ENCODE assay signal across 23 cellular contexts in genomic region chr1:94239796-94240195, GRCh38. TPM values are rescaled to one million over a fixed set of nuclear protein-coding genes. Genes with fewer than 3 reads are reported as not detected.
DNase-seq lines count a peak whose midpoint lies in the region; ATAC-seq and TF ChIP-seq lines count a peak whose summit lies in the region.
"Had no signal": no experiment of that assay in that cellular context is flagged by ENCODE, and none has a peak within 500 bp of the region (broad histone marks: within the 10 kb centered on the region; RNA-seq: fewer than 3 reads in every experiment).

No MANE protein-coding gene starts in this region.

- H3K4me1 Mint-ChIP-seq in Caco-2 (ENCODE audit: low read depth, unreplicated experiment) (peaks cover 36% of the 10 kb centered on the region), endodermal cell (peaks cover 38% of the 10 kb centered on the region)
- peaks cover 6% of the 10 kb centered on the region for H3K4me1 Mint-ChIP-seq in activated CD8-positive, alpha-beta memory T cell treated with anti-CD3 and anti-CD28 coated beads, Interleukin-2, amount 10 ng/mL, durations not matched to agents 7 days and 5 days

- H3K14ac ChIP-seq in IMR-90 (replicated peaks; ENCODE audit: low read depth, low read length): no peak overlapping the region

- CTCF ChIA-PET in Caco-2 (lab: Charles Lee) (interaction anchor here (1.7 kb wide), 1 partner anchor 194 kb away, joined by 5 read pairs; no protein-coding TSS in a partner anchor), IMR-90 (lab: Yijun Ruan, JAX) (interaction anchor here (0.9 kb wide), 1 partner anchor 96 kb away, joined by 3 read pairs; no protein-coding TSS in a partner anchor)
- CTCF ChIA-PET in activated CD8-positive, alpha-beta memory T cell treated with anti-CD3 and anti-CD28 coated beads, Interleukin-2, amount 10 ng/mL, durations not matched to agents 7 days and 5 days (lab: Charles Lee): no interaction called here

- H3K9me3 ChIP-seq in Caco-2: no peaks in the 10 kb centered on the region
- no peaks in the 10 kb centered on the region for H3K9me3 ChIP-seq in IMR-90 (ENCODE audit: control insufficient read depth, insufficient read depth, low read length)
- peaks cover 26% of the 10 kb centered on the region for H3K9me3 ChIP-seq in endodermal cell (ENCODE audit: control insufficient read depth, low read length)
- peaks cover 31% of the 10 kb centered on the region for H3K9me3 ChIP-seq in MG63
- H3K9me3 ChIP-seq in adrenal gland (replicated peaks in 1 of 3): peaks cover 0 to 16% (median 14%) of the 10 kb centered on the region in 3 donors
- H3K9me3 ChIP-seq: upper lobe of right lung had no signal

- no peak for TF ChIP-seq POLR2A in IMR-90 (IDR thresholded peaks at IDR 0.05; ENCODE audit: low read depth, low read length)
- TF ChIP-seq POLR2A in adrenal gland (IDR thresholded peaks at IDR 0.05): no peak
- no peak for TF ChIP-seq POLR2A in erythroblast (IDR thresholded peaks at IDR 0.05; ENCODE audit: low read length)

- DNase-seq in Caco-2: no peak
- peak; percentile 41 for DNase-seq in IMR-90
- DNase-seq in endodermal cell: no peak
- peak; percentile 76 for DNase-seq in kidney tubule cell (ENCODE audit: low spot score)
- no peak for DNase-seq in MG63
- DNase-seq in adrenal gland: no peak
- DNase-seq in activated CD8-positive, alpha-beta memory T cell treated with anti-CD3 and anti-CD28 coated beads, Interleukin-2, amount 10 ng/mL, durations not matched to agents 7 days and 5 days: no peak
- DNase-seq in erythroblast (lab: John Stamatoyannopoulos, UW): no peak
- DNase-seq: ACHN; activated CD4-positive, alpha-beta T cell treated with anti-CD3 and anti-CD28 coated beads, Interleukin-2, amount 50 U/mL, for 48 hours; activated naive CD8-positive, alpha-beta T cell treated with anti-CD3 and anti-CD28 coated beads for 36 hours; DMS79 treated with DMSO at 0.1 percent for 48 hours; effector CD8-positive, alpha-beta T cell; left colon; NCI-H1092; NCI-H1930; NCI-H226; NCI-H748 treated with DMSO at 0.1 percent for 48 hours; Right ventricle myocardium superior; upper lobe of right lung had no signal

- no peak overlapping the region for H3K4me3 Mint-ChIP-seq in Caco-2 (ENCODE audit: unreplicated experiment)
- no peak overlapping the region for H3K4me3 Mint-ChIP-seq in endodermal cell
- H3K4me3 Mint-ChIP-seq in activated CD8-positive, alpha-beta memory T cell treated with anti-CD3 and anti-CD28 coated beads, Interleukin-2, amount 10 ng/mL, durations not matched to agents 7 days and 5 days: no peak overlapping the region
- H3K4me3 Mint-ChIP-seq: activated naive CD8-positive, alpha-beta T cell treated with anti-CD3 and anti-CD28 coated beads for 36 hours had no signal

- no peak overlapping the region for H3K27ac ChIP-seq in IMR-90 (ENCODE audit: insufficient read depth, low read length)
- H3K27ac ChIP-seq in endodermal cell (ENCODE audit: low read depth, low read length): no peak overlapping the region
- H3K27ac ChIP-seq in adrenal gland: no peak overlapping the region
- H3K27ac ChIP-seq: neutrophil, skin epidermis, upper lobe of right lung had no signal

- H4K91ac ChIP-seq in IMR-90 (ENCODE audit: insufficient read depth, low read depth, low read length): no peak overlapping the region

- H2AK9ac ChIP-seq in IMR-90 (replicated peaks; ENCODE audit: low read depth, low read length, poor library complexity): no peak overlapping the region

- no peak overlapping the region for H3K18ac ChIP-seq in IMR-90 (ENCODE audit: low read depth, low read length)

- H3K4me2 ChIP-seq in IMR-90 (ENCODE audit: low read depth, low read length): no peak overlapping the region

- TF ChIP-seq CTCF in Caco-2 (IDR thresholded peaks at IDR 0.05; ENCODE audit: insufficient read depth in 1 of 2, low read depth in 1 of 2, low read length in 1 of 2, severe bottlenecking in 1 of 2, unreplicated experiment in 1 of 2) (no peak), IMR-90 (conservative IDR thresholded peaks at IDR 0.05; ENCODE audit: low read depth, low read length) (no peak), endodermal cell (conservative IDR thresholded peaks at IDR 0.05) (no peak), adrenal gland (IDR thresholded peaks at IDR 0.05) (no peak)

- H3K56ac ChIP-seq in IMR-90 (ENCODE audit: extremely low read depth, insufficient read depth, low read length): no peak overlapping the region

- peak overlapping the region; percentile 15 for H2BK5ac ChIP-seq in IMR-90 (ENCODE audit: low read depth, low read length, poor library complexity, severe bottlenecking)

- peak overlapping the region; percentile 1 for H3K27ac Mint-ChIP-seq in Caco-2 (ENCODE audit: unreplicated experiment)
- peak overlapping the region; percentile 12 for H3K27ac Mint-ChIP-seq in endodermal cell
- H3K27ac Mint-ChIP-seq in activated CD8-positive, alpha-beta memory T cell treated with anti-CD3 and anti-CD28 coated beads, Interleukin-2, amount 10 ng/mL, durations not matched to agents 7 days and 5 days: no peak overlapping the region
- H3K27ac Mint-ChIP-seq: activated naive CD8-positive, alpha-beta T cell treated with anti-CD3 and anti-CD28 coated beads for 36 hours had no signal

- H3K27me3 ChIP-seq in Caco-2 (replicated peaks; ENCODE audit: control insufficient read depth, insufficient read depth, low read length) (no peaks in the 10 kb centered on the region), IMR-90 (ENCODE audit: control insufficient read depth, insufficient read depth, low read length) (no peaks in the 10 kb centered on the region; the same call in 1 of the 2 replicates), endodermal cell (ENCODE audit: control insufficient read depth, insufficient read depth, low read length, poor library complexity, severe bottlenecking) (no peaks in the 10 kb centered on the region), MG63 (no peaks in the 10 kb centered on the region), adrenal gland (peaks cover 20% of the 10 kb centered on the region)
- H3K27me3 ChIP-seq: upper lobe of right lung had no signal

- in situ Hi-C loops in IMR-90 (cut with MboI; ENCODE audit: low sequenced_read_pairs): loop anchor here (5.0 to 10.0 kb wide), 2 partner anchors 88 to 175 kb away; no protein-coding TSS in a partner anchor

- ATAC-seq in IMR-90 (ENCODE audit: low read depth): no peak
- no peak for ATAC-seq in activated CD8-positive, alpha-beta memory T cell treated with anti-CD3 and anti-CD28 coated beads, Interleukin-2, amount 10 ng/mL, durations not matched to agents 7 days and 5 days
- ATAC-seq: GM12878, left colon, upper lobe of right lung had no signal

- H3K36me3 ChIP-seq in Caco-2 (ENCODE audit: control insufficient read depth, insufficient read depth, low read length): no peaks in the 10 kb centered on the region
- H3K36me3 ChIP-seq in IMR-90 (ENCODE audit: control insufficient read depth, insufficient read depth, low read length): no peaks in the 10 kb centered on the region
- no peaks in the 10 kb centered on the region for H3K36me3 ChIP-seq in endodermal cell (ENCODE audit: control insufficient read depth, insufficient read depth, low read length)
- H3K36me3 ChIP-seq in MG63: peaks cover 57% of the 10 kb centered on the region
- no peaks in the 10 kb centered on the region for H3K36me3 ChIP-seq in adrenal gland (replicated peaks in 1 of 2)
- H3K36me3 ChIP-seq: neutrophil, upper lobe of right lung had no signal

- H3K27me3 Mint-ChIP-seq in Caco-2 (ENCODE audit: insufficient read depth, unreplicated experiment) (no peaks in the 10 kb centered on the region), endodermal cell (ENCODE audit: insufficient read depth) (no peaks in the 10 kb centered on the region)
- H3K27me3 Mint-ChIP-seq in activated CD8-positive, alpha-beta memory T cell treated with anti-CD3 and anti-CD28 coated beads, Interleukin-2, amount 10 ng/mL, durations not matched to agents 7 days and 5 days: peaks cover 81% of the 10 kb centered on the region

- H2AK5ac ChIP-seq in IMR-90 (ENCODE audit: low read depth, low read length): peak overlapping the region; percentile 51; the same call in 1 of the 2 replicates

- H4K8ac ChIP-seq in IMR-90 (ENCODE audit: low read depth in 2 of 2, low read length in 2 of 2): no peak overlapping the region

- no TSS peak for BruUV-seq in Caco-2 (replicated peaks; lab: Mats Ljungman, UMichigan)
- no TSS peak for BruUV-seq in IMR-90 (replicated peaks; lab: Mats Ljungman, UMichigan)

- intact Hi-C loops in Caco-2 (cut with micrococcal nuclease; ENCODE audit: unreplicated experiment): loop anchor here (1.0 kb wide), 2 partner anchors 178 to 194 kb away; no protein-coding TSS in a partner anchor
- intact Hi-C loops in IMR-90 (cut with micrococcal nuclease): loop anchor here (5.0 to 10.0 kb wide), 2 partner anchors 192 to 335 kb away; partner anchors contain the start of gene GCLM
- intact Hi-C loops in adrenal gland (cut with DNase I): no loop called here

- dilution Hi-C loops in IMR-90 (cut with HindIII; ENCODE audit: low sequenced_read_pairs, unreplicated experiment): no loop called here

- H2BK20ac ChIP-seq in IMR-90 (ENCODE audit: low read depth, low read length): no peak overlapping the region

- H3K4me3 ChIP-seq in Caco-2 (ENCODE audit: low read depth, low read length): no peak overlapping the region
- H3K4me3 ChIP-seq in IMR-90 (ENCODE audit: insufficient read depth, low read depth, low read length): no peak overlapping the region
- no peak overlapping the region for H3K4me3 ChIP-seq in endodermal cell (ENCODE audit: low read length)
- no peak overlapping the region for H3K4me3 ChIP-seq in MG63
- no peak overlapping the region for H3K4me3 ChIP-seq in adrenal gland
- H3K4me3 ChIP-seq: GM12878, skin epidermis, upper lobe of right lung had no signal

- H2BK15ac ChIP-seq in IMR-90 (ENCODE audit: low read depth, low read length): no peak overlapping the region

- no peak for TF ChIP-seq RAD21 in IMR-90 (IDR thresholded peaks at IDR 0.05; ENCODE audit: low read length)

- POLR2A ChIA-PET in Caco-2 (lab: Charles Lee): no interaction called here
- POLR2A ChIA-PET in IMR-90 (lab: Charles Lee; ENCODE audit: unreplicated experiment): no interaction called here

- no peaks in the 10 kb centered on the region for H4K20me1 ChIP-seq in IMR-90 (ENCODE audit: insufficient read depth, low read length)

- H3K4ac ChIP-seq in IMR-90 (ENCODE audit: low read depth, low read length): no peak overlapping the region

- no peak overlapping the region for H4K5ac ChIP-seq in IMR-90 (ENCODE audit: low read depth, low read length)

- H3K36me3 Mint-ChIP-seq in Caco-2 (ENCODE audit: insufficient read depth, unreplicated experiment): peaks cover 20% of the 10 kb centered on the region
- peaks cover 11% of the 10 kb centered on the region for H3K36me3 Mint-ChIP-seq in endodermal cell (ENCODE audit: low read depth)
- H3K36me3 Mint-ChIP-seq in activated CD8-positive, alpha-beta memory T cell treated with anti-CD3 and anti-CD28 coated beads, Interleukin-2, amount 10 ng/mL, durations not matched to agents 7 days and 5 days: peaks cover 3% of the 10 kb centered on the region

- no peak overlapping the region for H2AFZ ChIP-seq in IMR-90 (replicated peaks; ENCODE audit: low read length, poor library complexity)

- H3K9ac ChIP-seq in IMR-90 (ENCODE audit: low read depth, low read length): no peak overlapping the region
- H3K9ac ChIP-seq in endodermal cell (ENCODE audit: extremely low read depth, low read length, poor library complexity, severe bottlenecking): no peak overlapping the region

- peak overlapping the region; percentile 16; the same call in 1 of the 2 replicates for H3K23ac ChIP-seq in IMR-90 (ENCODE audit: low read depth, low read length)

- H3K9me1 ChIP-seq in IMR-90 (ENCODE audit: insufficient read depth, low read length): no peaks in the 10 kb centered on the region

- no peak overlapping the region for H2BK120ac ChIP-seq in IMR-90 (ENCODE audit: low read depth, low read length)

- H3K9me3 Mint-ChIP-seq in Caco-2 (ENCODE audit: unreplicated experiment) (no peaks in the 10 kb centered on the region), endodermal cell (peaks cover 26% of the 10 kb centered on the region)
- peaks cover 2% of the 10 kb centered on the region for H3K9me3 Mint-ChIP-seq in activated CD8-positive, alpha-beta memory T cell treated with anti-CD3 and anti-CD28 coated beads, Interleukin-2, amount 10 ng/mL, durations not matched to agents 7 days and 5 days (ENCODE audit: low read depth)

- H3K79me1 ChIP-seq in IMR-90 (ENCODE audit: low read depth in 1 of 2, low read length in 2 of 2): peaks cover 8 to 26% of the 10 kb centered on the region in 2 experiments; a peak in 3 of 4 replicates

- H3K4me1 ChIP-seq in Caco-2 (peaks cover 30% of the 10 kb centered on the region), IMR-90 (ENCODE audit: control insufficient read depth, insufficient read depth, low read length) (peaks cover 1% of the 10 kb centered on the region; the same call in 1 of the 2 replicates), endodermal cell (ENCODE audit: control insufficient read depth, insufficient read depth, low read length) (peaks cover 3% of the 10 kb centered on the region), adrenal gland (replicated peaks in 1 of 2) (peaks cover 0 to 6% of the 10 kb centered on the region in 2 donors)

RNA-seq across cellular contexts. Expression of gene ARHGAP29, which starts 2.4 kb away (rescaled TPM):
- total RNA-seq in Caco-2 (2022) (30.3 and 31.4 TPM in 2 replicates), IMR-90 (2012; rRNA removed) (30.3 and 45.3 TPM in 2 replicates), endodermal cell (10 to 100 TPM; 31.5 to 38.9 TPM), adrenal gland (10 to 100 TPM in 6 of 8 donors, 1 to 10 TPM in 2; 7.7 to 16.7 (median 11.1) TPM)
- polyA plus RNA-seq in IMR-90 (2012; rRNA removed) (15.9 and 19.1 TPM in 2 replicates), adrenal gland (1 to 10 TPM; 5.3 to 7.2 (median 6.2) TPM)
- 3.7 and 4.2 TPM in 2 replicates for polyA plus RNA-seq in IMR-90 (2012; cell fraction: cytosol; rRNA removed)
- polyA plus RNA-seq in IMR-90 (2012; cell fraction: nucleus; rRNA removed; ENCODE audit: low replicate concordance): 8.5 and 39.9 TPM in 2 replicates
- 9.4 TPM for polyA plus RNA-seq in endodermal cell (2013, experiment 1 of 2)
- polyA plus RNA-seq in endodermal cell (2013, experiment 2 of 2): 11.8 TPM
- total RNA-seq in MG63 (2014; rRNA removed; shearing (Covaris generic); ENCODE audit: low replicate concordance): 45.7 and 78.4 TPM in 2 replicates
- not detected for total RNA-seq in activated CD8-positive, alpha-beta memory T cell treated with anti-CD3 and anti-CD28 coated beads, Interleukin-2, amount 10 ng/mL, durations not matched to agents 7 days and 5 days
- total RNA-seq: activated naive CD8-positive, alpha-beta T cell treated with anti-CD3 and anti-CD28 coated beads for 36 hours had no signal

Comparison
In these comparisons a context has a peak if more than half of its experiments do, and no peak if none do; other contexts are left out.
1. DNase-seq: peak in IMR-90 (single experiment) and kidney tubule cell (single experiment); none in Caco-2 (0 of 2), endodermal cell (single experiment), MG63 (single experiment), adrenal gland (0 of 7), activated CD8-positive, alpha-beta memory T cell treated with anti-CD3 and anti-CD28 coated beads, Interleukin-2, amount 10 ng/mL, durations not matched to agents 7 days and 5 days (single experiment) and erythroblast (0 of 2).
2. RNA of gene ARHGAP29, which starts 2.4 kb away (total RNA-seq): 45.7 to 78.4 TPM in MG63, 31.5 to 38.9 TPM in endodermal cell, 30.3 to 31.4 TPM in Caco-2, 30.3 to 45.3 TPM in IMR-90 and 7.7 to 16.7 TPM in adrenal gland; not detected in activated CD8-positive, alpha-beta memory T cell treated with anti-CD3 and anti-CD28 coated beads, Interleukin-2, amount 10 ng/mL, durations not matched to agents 7 days and 5 days; every median in the first group is over 4 times any median in the second.
3. intact Hi-C loops: an anchor here in Caco-2 (1.0 kb wide) and IMR-90 (5.0 to 10.0 kb wide); none called in adrenal gland.